Comparison of ENCODE assay signal across 8 cellular contexts in genomic region chr4:25859429-25860148, GRCh38. TPM values are rescaled to one million over a fixed set of nuclear protein-coding genes. Genes with fewer than 3 reads are reported as not detected.
DNase-seq lines count a peak whose midpoint lies in the region; ATAC-seq and TF ChIP-seq lines count a peak whose summit lies in the region.

No MANE protein-coding gene starts in this region.

- H3K27me3 Mint-ChIP-seq in activated T-helper 1 cell treated with anti-CD3 and anti-CD28 coated beads, Interleukin-12 subunit alpha, Interleukin-12 subunit beta, Interleukin-2, Interleukin-4 antibody, amounts not matched to agents 30 ng/mL and 10 ng/mL and 1 ng/mL, durations not matched to agents 14 hours and 24 hours and 36 hours (ENCODE audit: insufficient read depth), result no peaks in the 10 kb centered on the region
- peaks cover 27% of the 10 kb centered on the region for H3K27me3 Mint-ChIP-seq in mesothelial cell of epicardium (ENCODE audit: low read depth)

- no peak overlapping the region for H3K4me3 ChIP-seq in HL-60 (replicated peaks; ENCODE audit: insufficient read depth, low read length)

- H3K27ac ChIP-seq in HL-60 (replicated peaks), result peak overlapping the region; percentile 33

- intact Hi-C loops in activated T-helper 1 cell treated with anti-CD3 and anti-CD28 coated beads, Interleukin-12 subunit alpha, Interleukin-12 subunit beta, Interleukin-2, Interleukin-4 antibody, amounts not matched to agents 30 ng/mL and 10 ng/mL and 1 ng/mL, durations not matched to agents 14 hours and 24 hours and 36 hours (cut with micrococcal nuclease), result loop anchor here (2.0 to 10.0 kb wide), 7 partner anchors 17 to 1155 kb away; partner anchors contain the start of genes PI4K2B, RBPJ, TBC1D19 and ZCCHC4

- TF ChIP-seq CTCF in HL-60 (IDR thresholded peaks at IDR 0.05; ENCODE audit: insufficient read depth, low read length), result no peak
- no peak for TF ChIP-seq CTCF in mesothelial cell of epicardium (IDR thresholded peaks at IDR 0.05; ENCODE audit: unreplicated experiment)

- DNase-seq in Daoy (ENCODE audit: low read depth), result peak; percentile 60
- peak in 1 of 2 experiments; percentile 42 for DNase-seq in HL-60 (ENCODE audit: low read depth in 1 of 2, low spot score in 1 of 2)
- peak; percentile 25 for DNase-seq in activated T-helper 1 cell treated with anti-CD3 and anti-CD28 coated beads, Interleukin-12 subunit alpha, Interleukin-12 subunit beta, Interleukin-2, Interleukin-4 antibody, amounts not matched to agents 30 ng/mL and 10 ng/mL and 1 ng/mL, durations not matched to agents 14 hours and 24 hours and 36 hours (ENCODE audit: low spot score)
- DNase-seq in stimulated activated naive CD8-positive, alpha-beta T cell treated with anti-CD3 and anti-CD28 coated beads, Interleukin-15, Interleukin-2, amounts not matched to agents 100 U/mL and 50 U/mL, for 24 hours, result no peak
- no peak for DNase-seq in mesothelial cell of epicardium (ENCODE audit: low spot score in 2 of 2, unreplicated experiment in 2 of 2)
- DNase-seq in activated CD8-positive, alpha-beta memory T cell treated with anti-CD3 and anti-CD28 coated beads, Interleukin-2, amount 50 U/mL, for 4 hours, result no peak
- no peak for DNase-seq in NCI-H1930 (lab: John Stamatoyannopoulos, UW)

- peaks cover 13% of the 10 kb centered on the region for H3K36me3 Mint-ChIP-seq in activated T-helper 1 cell treated with anti-CD3 and anti-CD28 coated beads, Interleukin-12 subunit alpha, Interleukin-12 subunit beta, Interleukin-2, Interleukin-4 antibody, amounts not matched to agents 30 ng/mL and 10 ng/mL and 1 ng/mL, durations not matched to agents 14 hours and 24 hours and 36 hours (ENCODE audit: low read depth)
- no peaks in the 10 kb centered on the region for H3K36me3 Mint-ChIP-seq in mesothelial cell of epicardium

- ATAC-seq in GM19324 (IDR thresholded peaks at IDR 0.05; ENCODE audit: low FRiP score, unreplicated experiment), result peak; percentile 27
- ATAC-seq in stimulated activated naive CD8-positive, alpha-beta T cell treated with anti-CD3 and anti-CD28 coated beads, Interleukin-15, Interleukin-2, amounts not matched to agents 100 U/mL and 50 U/mL, for 24 hours, result peak; percentile 17

- H3K4me3 Mint-ChIP-seq in activated T-helper 1 cell treated with anti-CD3 and anti-CD28 coated beads, Interleukin-12 subunit alpha, Interleukin-12 subunit beta, Interleukin-2, Interleukin-4 antibody, amounts not matched to agents 30 ng/mL and 10 ng/mL and 1 ng/mL, durations not matched to agents 14 hours and 24 hours and 36 hours, result peak overlapping the region; percentile 99
- H3K4me3 Mint-ChIP-seq in mesothelial cell of epicardium, result no peak overlapping the region

- H3K27me3 ChIP-seq in HL-60 (ENCODE audit: insufficient read depth, poor library complexity, severe bottlenecking), result peaks cover 3% of the 10 kb centered on the region

- H3K4me1 Mint-ChIP-seq in activated T-helper 1 cell treated with anti-CD3 and anti-CD28 coated beads, Interleukin-12 subunit alpha, Interleukin-12 subunit beta, Interleukin-2, Interleukin-4 antibody, amounts not matched to agents 30 ng/mL and 10 ng/mL and 1 ng/mL, durations not matched to agents 14 hours and 24 hours and 36 hours (ENCODE audit: low read depth), result peaks cover 70% of the 10 kb centered on the region
- H3K4me1 Mint-ChIP-seq in mesothelial cell of epicardium, result peaks cover 26% of the 10 kb centered on the region

- no peaks in the 10 kb centered on the region for H3K9me3 Mint-ChIP-seq in activated T-helper 1 cell treated with anti-CD3 and anti-CD28 coated beads, Interleukin-12 subunit alpha, Interleukin-12 subunit beta, Interleukin-2, Interleukin-4 antibody, amounts not matched to agents 30 ng/mL and 10 ng/mL and 1 ng/mL, durations not matched to agents 14 hours and 24 hours and 36 hours
- H3K9me3 Mint-ChIP-seq in mesothelial cell of epicardium, result no peaks in the 10 kb centered on the region

- H3K27ac Mint-ChIP-seq in activated T-helper 1 cell treated with anti-CD3 and anti-CD28 coated beads, Interleukin-12 subunit alpha, Interleukin-12 subunit beta, Interleukin-2, Interleukin-4 antibody, amounts not matched to agents 30 ng/mL and 10 ng/mL and 1 ng/mL, durations not matched to agents 14 hours and 24 hours and 36 hours, result peak overlapping the region; percentile 88
- H3K27ac Mint-ChIP-seq in mesothelial cell of epicardium, result no peak overlapping the region

RNA-seq across cellular contexts. Expression of gene SEL1L3, which starts 3.2 kb away (rescaled TPM):
- total RNA-seq in Daoy (2014; rRNA removed; shearing (Covaris generic)), result 19.7 and 20.2 TPM in 2 replicates
- total RNA-seq in activated T-helper 1 cell treated with anti-CD3 and anti-CD28 coated beads, Interleukin-12 subunit alpha, Interleukin-12 subunit beta, Interleukin-2, Interleukin-4 antibody, amounts not matched to agents 30 ng/mL and 10 ng/mL and 1 ng/mL, durations not matched to agents 14 hours and 24 hours and 36 hours, result 36.0 and 37.1 TPM in 2 replicates
- total RNA-seq in mesothelial cell of epicardium, result 13.8 to 14.4 TPM (median 14.3 TPM) in 3 replicates

RNA-seq across cellular contexts. Expression of gene SMIM20, which starts 54.4 kb away (rescaled TPM):
- 32.5 and 43.7 TPM in 2 replicates for total RNA-seq in Daoy (2014; rRNA removed; shearing (Covaris generic))
- total RNA-seq in activated T-helper 1 cell treated with anti-CD3 and anti-CD28 coated beads, Interleukin-12 subunit alpha, Interleukin-12 subunit beta, Interleukin-2, Interleukin-4 antibody, amounts not matched to agents 30 ng/mL and 10 ng/mL and 1 ng/mL, durations not matched to agents 14 hours and 24 hours and 36 hours, result 19.2 and 21.5 TPM in 2 replicates
- total RNA-seq in mesothelial cell of epicardium, result 29.7 to 31.5 TPM (median 30.0 TPM) in 3 replicates

Comparison
In these comparisons a context has a peak if more than half of its experiments do, and no peak if none do; other contexts are left out.
1. DNase-seq: peak in Daoy (single experiment) and activated T-helper 1 cell treated with anti-CD3 and anti-CD28 coated beads, Interleukin-12 subunit alpha, Interleukin-12 subunit beta, Interleukin-2, Interleukin-4 antibody, amounts not matched to agents 30 ng/mL and 10 ng/mL and 1 ng/mL, durations not matched to agents 14 hours and 24 hours and 36 hours (single experiment); none in stimulated activated naive CD8-positive, alpha-beta T cell treated with anti-CD3 and anti-CD28 coated beads, Interleukin-15, Interleukin-2, amounts not matched to agents 100 U/mL and 50 U/mL, for 24 hours (single experiment), mesothelial cell of epicardium (0 of 2), activated CD8-positive, alpha-beta memory T cell treated with anti-CD3 and anti-CD28 coated beads, Interleukin-2, amount 50 U/mL, for 4 hours (single experiment) and NCI-H1930 (0 of 2).